8 cellular contexts compared by ENCODE assay signal in genomic region chr6:150004783-150005717, GRCh38. TPM values are rescaled to one million over a fixed set of nuclear protein-coding genes. Genes with fewer than 3 reads are reported as not detected.
DNase-seq lines count a peak whose midpoint lies in the region; ATAC-seq and TF ChIP-seq lines count a peak whose summit lies in the region.

No MANE protein-coding gene starts in this region.

- no peaks in the 10 kb centered on the region for H3K36me3 Mint-ChIP-seq in activated CD4-positive, alpha-beta memory T cell treated with anti-CD3 and anti-CD28 coated beads for 36 hours

- DNase-seq in NCI-H774 (lab: John Stamatoyannopoulos, UW) (peak; percentile 96), ecto neural progenitor cell (ENCODE audit: low spot score) (peak; percentile 97), lower lobe of right lung (peak; percentile 94)
- peak; percentile 94 for DNase-seq in activated CD4-positive, alpha-beta memory T cell treated with anti-CD3 and anti-CD28 coated beads for 36 hours
- peak; percentile 85 to 87 for DNase-seq in stimulated activated CD4-positive, alpha-beta T cell treated with anti-CD3 and anti-CD28 coated beads, Interleukin-4, amount 100 ng/mL, for 4 hours

- no peaks in the 10 kb centered on the region for H3K9me3 ChIP-seq in lower lobe of right lung

- H3K27me3 ChIP-seq in lower lobe of right lung (ENCODE audit: low read depth), result peaks cover 33% of the 10 kb centered on the region

- no peaks in the 10 kb centered on the region for H3K9me3 Mint-ChIP-seq in activated CD4-positive, alpha-beta memory T cell treated with anti-CD3 and anti-CD28 coated beads for 36 hours

- H3K27ac ChIP-seq in C4-2B, result peak overlapping the region; percentile 80
- H3K27ac ChIP-seq in lower lobe of right lung, result peak overlapping the region; percentile 49

- H3K27ac Mint-ChIP-seq in activated CD4-positive, alpha-beta memory T cell treated with anti-CD3 and anti-CD28 coated beads for 36 hours, result peak overlapping the region; percentile 42

- intact Hi-C loops in activated CD4-positive, alpha-beta memory T cell treated with anti-CD3 and anti-CD28 coated beads for 36 hours (cut with micrococcal nuclease), result loop anchor here (1.0 to 10.0 kb wide), 7 partner anchors 42 to 810 kb away; partner anchors contain the start of genes GINM1, LATS1, LRP11 and NUP43
- intact Hi-C loops in lower lobe of right lung (cut with DNase I), result no loop called here

- no peak for TF ChIP-seq CTCF in C4-2B (conservative IDR thresholded peaks at IDR 0.05)
- no peak for TF ChIP-seq CTCF in lower lobe of right lung (IDR thresholded peaks at IDR 0.05)

- H3K4me3 ChIP-seq in lower lobe of right lung, result peak overlapping the region; percentile 76

- H3K4me3 Mint-ChIP-seq in activated CD4-positive, alpha-beta memory T cell treated with anti-CD3 and anti-CD28 coated beads for 36 hours, result peak overlapping the region; percentile 80

- CTCF ChIA-PET in activated CD4-positive, alpha-beta memory T cell treated with anti-CD3 and anti-CD28 coated beads for 36 hours (lab: Charles Lee), result interaction anchor here (1.0 kb wide), 1 partner anchor 12 kb away, joined by 3 read pairs; no protein-coding TSS in a partner anchor

- peaks cover 64% of the 10 kb centered on the region for H3K4me1 Mint-ChIP-seq in activated CD4-positive, alpha-beta memory T cell treated with anti-CD3 and anti-CD28 coated beads for 36 hours (ENCODE audit: low read depth)

- POLR2A ChIA-PET in activated CD4-positive, alpha-beta memory T cell treated with anti-CD3 and anti-CD28 coated beads for 36 hours (lab: Charles Lee), result no interaction called here

- H3K27me3 Mint-ChIP-seq in activated CD4-positive, alpha-beta memory T cell treated with anti-CD3 and anti-CD28 coated beads for 36 hours, result peaks cover 27% of the 10 kb centered on the region

- no peaks in the 10 kb centered on the region for H3K36me3 ChIP-seq in lower lobe of right lung

- ATAC-seq in GM19395 (IDR thresholded peaks at IDR 0.05; ENCODE audit: unreplicated experiment) (peak; percentile 68), HG03565 (IDR thresholded peaks at IDR 0.05; ENCODE audit: unreplicated experiment) (peak; percentile 50), lower lobe of right lung (peak; percentile 97 to 99)

- H3K4me1 ChIP-seq in lower lobe of right lung, result peaks cover 14% of the 10 kb centered on the region

RNA-seq across cellular contexts. Expression of gene RAET1L, which starts 20.3 kb away (rescaled TPM):
- total RNA-seq in activated CD4-positive, alpha-beta memory T cell treated with anti-CD3 and anti-CD28 coated beads for 36 hours, result not detected
- not detected for total RNA-seq in lower lobe of right lung

RNA-seq across cellular contexts. Expression of gene ULBP1, which starts 41.3 kb away (rescaled TPM):
- total RNA-seq in activated CD4-positive, alpha-beta memory T cell treated with anti-CD3 and anti-CD28 coated beads for 36 hours, result 1 to 10 TPM; 1.8 to 2.2 TPM
- 2.0 TPM for total RNA-seq in lower lobe of right lung

Comparison
In these comparisons a context has a peak if more than half of its experiments do, and no peak if none do; other contexts are left out.
1. Peak in every context shown above with its lines: DNase-seq, ATAC-seq, H3K4me3 ChIP-seq and H3K27ac ChIP-seq.